In genomic region chr2:239611222-239611795, GRCh38 we compare ENCODE assay signal across 29 cellular contexts.
DNase-seq lines count a peak whose midpoint lies in the region; TF ChIP-seq lines count a peak whose summit lies in the region.
"Had no signal": no experiment of that assay in that cellular context is flagged by ENCODE, and none has a peak within 500 bp of the region (broad histone marks: within the 10 kb centered on the region; RNA-seq: fewer than 3 reads in every experiment).

No MANE protein-coding gene starts in this region.

- intact Hi-C loops in activated CD4-positive, alpha-beta memory T cell treated with anti-CD3 and anti-CD28 coated beads for 36 hours (cut with micrococcal nuclease), result no loop called here
- intact Hi-C loops in sigmoid colon (cut with DNase I), result no loop called here
- intact Hi-C loops in testis (cut with DNase I; ENCODE audit: low total_unique reads), result no loop called here

- DNase-seq in activated CD4-positive, alpha-beta memory T cell treated with anti-CD3 and anti-CD28 coated beads, Interleukin-2, amount 10 ng/mL, durations not matched to agents 7 days and 5 days, result peak; percentile 12
- DNase-seq in activated CD4-positive, alpha-beta memory T cell treated with anti-CD3 and anti-CD28 coated beads for 36 hours, result no peak
- DNase-seq in H7 (peak; percentile 38), RPMI8226 (peak; percentile 51), sigmoid colon (peak; percentile 54), BE2C (no peak), testis (no peak), HUDEP-2 (lab: John Stamatoyannopoulos, UW; ENCODE audit: unreplicated experiment in 76 of 76) (no peak)
- DNase-seq: activated CD4-positive, CD25-positive, alpha-beta regulatory T cell treated with anti-CD3 and anti-CD28 coated beads, Interleukin-2, amount 50 U/mL, for 72 hours; activated CD8-positive, alpha-beta T cell treated with anti-CD3 and anti-CD28 coated beads for 36 hours; activated naive CD4-positive, alpha-beta T cell; activated T-cell treated with anti-CD3 and anti-CD28 coated beads, Interleukin-2, amount 50 U/mL, for 1 hour; DMS153; H9; hypothalamus; immature natural killer cell; IMR-90; left lung; mesenchymal stem cell; NCI-H1048; NCI-H2081; NCI-H524; SK-N-SH had no signal

- 50 to 78% methylated on average over 10 of the region's 10 CpGs for WGBS in sigmoid colon, 2 donors
- 97 to 100% methylated on average over 5 to 10 of the region's 10 CpGs for WGBS in testis, 2 donors

- H3K4me1 ChIP-seq in sigmoid colon, result no peaks in the 10 kb centered on the region
- H3K4me1 ChIP-seq in BE2C, result no peaks in the 10 kb centered on the region
- no peaks in the 10 kb centered on the region for H3K4me1 ChIP-seq in testis

- H3K27me3 Mint-ChIP-seq in activated CD4-positive, alpha-beta memory T cell treated with anti-CD3 and anti-CD28 coated beads, Interleukin-2, amount 10 ng/mL, durations not matched to agents 7 days and 5 days, result peaks cover 13% of the 10 kb centered on the region
- no peaks in the 10 kb centered on the region for H3K27me3 Mint-ChIP-seq in activated CD4-positive, alpha-beta memory T cell treated with anti-CD3 and anti-CD28 coated beads for 36 hours

- TF ChIP-seq POLR2A in sigmoid colon (IDR thresholded peaks at IDR 0.05) (no peak), testis (IDR thresholded peaks at IDR 0.05) (no peak)

- H3K9me3 ChIP-seq in sigmoid colon (peaks cover 0 to 3% (median 0%) of the 10 kb centered on the region in 4 donors), BE2C (no peaks in the 10 kb centered on the region), testis (no peaks in the 10 kb centered on the region)
- H3K9me3 ChIP-seq: SK-N-SH had no signal

- no peak for TF ChIP-seq CTCF in sigmoid colon (IDR thresholded peaks at IDR 0.05)
- no peak for TF ChIP-seq CTCF in BE2C (IDR thresholded peaks at IDR 0.05; ENCODE audit: low read depth, low read length)
- TF ChIP-seq CTCF in testis (IDR thresholded peaks at IDR 0.05), result no peak

- H3K27ac Mint-ChIP-seq in activated CD4-positive, alpha-beta memory T cell treated with anti-CD3 and anti-CD28 coated beads, Interleukin-2, amount 10 ng/mL, durations not matched to agents 7 days and 5 days, result no peak overlapping the region
- H3K27ac Mint-ChIP-seq in activated CD4-positive, alpha-beta memory T cell treated with anti-CD3 and anti-CD28 coated beads for 36 hours, result no peak overlapping the region
- H3K27ac Mint-ChIP-seq: activated CD8-positive, alpha-beta T cell treated with anti-CD3 and anti-CD28 coated beads for 36 hours; B cell; brain; H9; immature natural killer cell; progenitor cell of endocrine pancreas; stimulated activated naive CD8-positive, alpha-beta T cell treated with anti-CD3 and anti-CD28 coated beads, Interleukin-15, Interleukin-2, amounts not matched to agents 100 ng/mL and 50 ng/mL, for 24 hours; T-helper 1 cell treated with Interleukin-12 subunit alpha and Interleukin-12 subunit beta and Interleukin-4 antibody, amounts not matched to agents 30 μg/mL and 1 μg/mL, for 36 hours had no signal

- H3K36me3 ChIP-seq in H7 (replicated peaks; ENCODE audit: control insufficient read depth, insufficient read depth, low read length) (no peaks in the 10 kb centered on the region), sigmoid colon (no peaks in the 10 kb centered on the region), BE2C (no peaks in the 10 kb centered on the region), testis (ENCODE audit: low read depth, missing control alignments) (no peaks in the 10 kb centered on the region)
- H3K36me3 ChIP-seq: left lung had no signal

- CTCF ChIA-PET in activated CD4-positive, alpha-beta memory T cell treated with anti-CD3 and anti-CD28 coated beads, Interleukin-2, amount 10 ng/mL, durations not matched to agents 7 days and 5 days (lab: Charles Lee), result no interaction called here
- CTCF ChIA-PET in activated CD4-positive, alpha-beta memory T cell treated with anti-CD3 and anti-CD28 coated beads for 36 hours (lab: Charles Lee), result no interaction called here

- H3K4me3 ChIP-seq in H7 (ENCODE audit: insufficient read depth, low read depth, low read length), result no peak overlapping the region
- H3K4me3 ChIP-seq in sigmoid colon, result no peak overlapping the region
- no peak overlapping the region for H3K4me3 ChIP-seq in BE2C (ENCODE audit: low read depth, low read length)
- no peak overlapping the region for H3K4me3 ChIP-seq in testis
- H3K4me3 ChIP-seq: left lung had no signal

- no peak overlapping the region for H3K27ac ChIP-seq in sigmoid colon
- H3K27ac ChIP-seq in testis, result no peak overlapping the region
- H3K27ac ChIP-seq: left lung, RWPE1 had no signal

- TF ChIP-seq EP300 in sigmoid colon (IDR thresholded peaks at IDR 0.05), result no peak

- H3K27me3 ChIP-seq in H7 (ENCODE audit: control insufficient read depth, insufficient read depth, low read length) (no peaks in the 10 kb centered on the region), sigmoid colon (no peaks in the 10 kb centered on the region), BE2C (no peaks in the 10 kb centered on the region), testis (no peaks in the 10 kb centered on the region)
- H3K27me3 ChIP-seq: left lung had no signal

- H3K9me3 Mint-ChIP-seq in activated CD4-positive, alpha-beta memory T cell treated with anti-CD3 and anti-CD28 coated beads, Interleukin-2, amount 10 ng/mL, durations not matched to agents 7 days and 5 days, result no peaks in the 10 kb centered on the region
- H3K9me3 Mint-ChIP-seq in activated CD4-positive, alpha-beta memory T cell treated with anti-CD3 and anti-CD28 coated beads for 36 hours, result no peaks in the 10 kb centered on the region
- H3K9me3 Mint-ChIP-seq: activated CD8-positive, alpha-beta T cell treated with anti-CD3 and anti-CD28 coated beads for 36 hours; H9; stimulated activated naive CD8-positive, alpha-beta T cell treated with anti-CD3 and anti-CD28 coated beads, Interleukin-15, Interleukin-2, amounts not matched to agents 100 ng/mL and 50 ng/mL, for 24 hours; T-helper 1 cell treated with Interleukin-12 subunit alpha and Interleukin-12 subunit beta and Interleukin-4 antibody, amounts not matched to agents 30 μg/mL and 1 μg/mL, for 36 hours had no signal

- H3K4me1 Mint-ChIP-seq in activated CD4-positive, alpha-beta memory T cell treated with anti-CD3 and anti-CD28 coated beads, Interleukin-2, amount 10 ng/mL, durations not matched to agents 7 days and 5 days, result no peaks in the 10 kb centered on the region
- no peaks in the 10 kb centered on the region for H3K4me1 Mint-ChIP-seq in activated CD4-positive, alpha-beta memory T cell treated with anti-CD3 and anti-CD28 coated beads for 36 hours (ENCODE audit: low read depth)
- H3K4me1 Mint-ChIP-seq: B cell had no signal

- H3K36me3 Mint-ChIP-seq in activated CD4-positive, alpha-beta memory T cell treated with anti-CD3 and anti-CD28 coated beads, Interleukin-2, amount 10 ng/mL, durations not matched to agents 7 days and 5 days (ENCODE audit: low read depth), result no peaks in the 10 kb centered on the region
- no peaks in the 10 kb centered on the region for H3K36me3 Mint-ChIP-seq in activated CD4-positive, alpha-beta memory T cell treated with anti-CD3 and anti-CD28 coated beads for 36 hours
- H3K36me3 Mint-ChIP-seq: brain, immature natural killer cell had no signal

- POLR2A ChIA-PET in activated CD4-positive, alpha-beta memory T cell treated with anti-CD3 and anti-CD28 coated beads, Interleukin-2, amount 10 ng/mL, durations not matched to agents 7 days and 5 days (lab: Charles Lee), result interaction anchor here (1.1 to 1.5 kb wide), 2 partner anchors 9 to 209 kb away, joined by 3 to 4 read pairs; no protein-coding TSS in a partner anchor
- POLR2A ChIA-PET in activated CD4-positive, alpha-beta memory T cell treated with anti-CD3 and anti-CD28 coated beads for 36 hours (lab: Charles Lee), result no interaction called here

- H3K4me3 Mint-ChIP-seq in activated CD4-positive, alpha-beta memory T cell treated with anti-CD3 and anti-CD28 coated beads, Interleukin-2, amount 10 ng/mL, durations not matched to agents 7 days and 5 days, result no peak overlapping the region
- no peak overlapping the region for H3K4me3 Mint-ChIP-seq in activated CD4-positive, alpha-beta memory T cell treated with anti-CD3 and anti-CD28 coated beads for 36 hours
- H3K4me3 Mint-ChIP-seq: activated CD8-positive, alpha-beta T cell treated with anti-CD3 and anti-CD28 coated beads for 36 hours; B cell; brain; H9; immature natural killer cell; stimulated activated naive CD8-positive, alpha-beta T cell treated with anti-CD3 and anti-CD28 coated beads, Interleukin-15, Interleukin-2, amounts not matched to agents 100 ng/mL and 50 ng/mL, for 24 hours; T-helper 1 cell treated with Interleukin-12 subunit alpha and Interleukin-12 subunit beta and Interleukin-4 antibody, amounts not matched to agents 30 μg/mL and 1 μg/mL, for 36 hours had no signal

Comparison
In these comparisons a context has a peak if more than half of its experiments do, and no peak if none do; other contexts are left out.
1. DNase-seq: peak in activated CD4-positive, alpha-beta memory T cell treated with anti-CD3 and anti-CD28 coated beads, Interleukin-2, amount 10 ng/mL, durations not matched to agents 7 days and 5 days (single experiment), H7 (single experiment), RPMI8226 (single experiment) and sigmoid colon (single experiment); none in activated CD4-positive, alpha-beta memory T cell treated with anti-CD3 and anti-CD28 coated beads for 36 hours (single experiment), BE2C (single experiment), testis (single experiment) and HUDEP-2 (0 of 76).